1 cellular context compared by ENCODE assay signal in genomic region chr5:431001-431710, GRCh38.
TF ChIP-seq lines count a peak whose summit lies in the region.

No MANE protein-coding gene starts in this region.

TF ChIP-seq in HepG2, 621 proteins besides CTCF, POLR2A, EP300 and RAD21 (continued from another document):
- peak; percentile 81 for TF ChIP-seq ZNF883 (CRISPR knock-in tag; IDR thresholded peaks at IDR 0.05; ENCODE audit: not compliant biosample characterization)
- TF ChIP-seq ERF (CRISPR knock-in tag; IDR thresholded peaks at IDR 0.05): no peak
- no peak for TF ChIP-seq MAFK (conservative IDR thresholded peaks at IDR 0.05 in 1 of 2, IDR thresholded peaks at IDR 0.05 in 1 of 2; ENCODE audit: low read length in 2 of 2)
- TF ChIP-seq SRY (CRISPR knock-in tag; IDR thresholded peaks at IDR 0.05): no peak
- no peak for TF ChIP-seq FLYWCH1 (CRISPR knock-in tag; IDR thresholded peaks at IDR 0.05)
- no peak for TF ChIP-seq DMTF1 (CRISPR knock-in tag; IDR thresholded peaks at IDR 0.05)
- TF ChIP-seq ZNF280D (CRISPR knock-in tag; IDR thresholded peaks at IDR 0.05): no peak
- no peak for TF ChIP-seq ZBTB44 (CRISPR knock-in tag; IDR thresholded peaks at IDR 0.05)
- no peak for TF ChIP-seq TOPORS (CRISPR knock-in tag; IDR thresholded peaks at IDR 0.05)
- no peak for TF ChIP-seq ZNF782 (CRISPR knock-in tag; IDR thresholded peaks at IDR 0.05; ENCODE audit: borderline replicate concordance)
- TF ChIP-seq SALL2 (CRISPR knock-in tag; IDR thresholded peaks at IDR 0.05): no peak
- TF ChIP-seq ZNF512B (CRISPR knock-in tag; IDR thresholded peaks at IDR 0.05; ENCODE audit: borderline replicate concordance): no peak
- no peak for TF ChIP-seq ZNF570 (CRISPR knock-in tag; IDR thresholded peaks at IDR 0.05; ENCODE audit: borderline replicate concordance)
- no peak for TF ChIP-seq ATF7-NPFF (CRISPR knock-in tag; IDR thresholded peaks at IDR 0.05; ENCODE audit: low read depth)
- TF ChIP-seq TCF12 (IDR thresholded peaks at IDR 0.05): no peak
- no peak for TF ChIP-seq TCF12 (CRISPR knock-in tag; IDR thresholded peaks at IDR 0.05)
- no peak for TF ChIP-seq PHF8 (CRISPR knock-in tag; IDR thresholded peaks at IDR 0.05)
- no peak for TF ChIP-seq ZUFSP (CRISPR knock-in tag; IDR thresholded peaks at IDR 0.05; ENCODE audit: borderline replicate concordance)
- no peak for TF ChIP-seq GATAD1 (CRISPR knock-in tag; IDR thresholded peaks at IDR 0.05)
- TF ChIP-seq RFXAP (CRISPR knock-in tag; IDR thresholded peaks at IDR 0.05; ENCODE audit: borderline replicate concordance): no peak
- no peak for TF ChIP-seq SETDB1 (CRISPR knock-in tag; IDR thresholded peaks at IDR 0.05; ENCODE audit: borderline replicate concordance)
- no peak for TF ChIP-seq ZNF550 (CRISPR knock-in tag; IDR thresholded peaks at IDR 0.05; ENCODE audit: borderline replicate concordance)
- no peak for TF ChIP-seq SRSF1 (optimal IDR thresholded peaks at IDR 0.05; ENCODE audit: low read depth, low read length)
- TF ChIP-seq NFE2L2 (IDR thresholded peaks at IDR 0.05; ENCODE audit: low read length): no peak
- no peak for TF ChIP-seq NFYC (CRISPR knock-in tag; IDR thresholded peaks at IDR 0.05)
